Comparison of ENCODE assay signal across 27 cellular contexts in the genomic region with DNA sequence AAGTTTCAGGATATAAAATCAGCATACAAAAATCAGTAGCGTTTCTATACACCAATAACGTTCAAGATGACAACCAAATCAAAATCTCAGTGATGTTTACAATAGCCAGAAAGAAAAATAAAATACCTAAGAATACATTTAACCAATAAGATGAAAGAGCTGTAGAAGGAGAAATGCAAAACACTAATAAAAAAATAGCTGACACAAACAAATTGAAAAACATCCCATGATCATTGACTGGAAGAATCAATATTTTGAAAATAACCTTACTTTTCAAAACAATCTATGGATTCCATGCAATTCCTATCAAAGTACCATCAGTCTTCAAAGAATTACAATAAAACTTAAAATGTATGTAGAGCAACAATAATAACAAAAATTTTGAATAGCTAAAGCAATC.
"Had no signal": no experiment of that assay in that cellular context is flagged by ENCODE, and none has a peak within 500 bp of the region (broad histone marks: within the 10 kb centered on the region; RNA-seq: fewer than 3 reads in every experiment).

No MANE protein-coding gene starts in this region.

- H3K36me3 ChIP-seq: stomach, suprapubic skin, thoracic aorta, thyroid gland, tibial artery, tibial nerve, transverse colon, upper lobe of left lung, upper lobe of right lung, uterus, vagina had no signal

- H3K27ac ChIP-seq: stomach, suprapubic skin, testis, thoracic aorta, thyroid gland, tibial artery, tibial nerve, transverse colon, upper lobe of left lung, upper lobe of right lung, uterus, vagina had no signal

- FAIRE-seq: urothelium cell line had no signal

- DNase-seq: stimulated activated CD4-positive, alpha-beta T cell treated with anti-CD3 and anti-CD28 coated beads, Interleukin-2, amount 100 ng/mL, for 48 hours; stimulated activated CD4-positive, alpha-beta T cell treated with anti-CD3 and anti-CD28 coated beads, Interleukin-4, amount 100 ng/mL, for 1 hour; stimulated activated CD4-positive, alpha-beta T cell treated with anti-CD3 and anti-CD28 coated beads, Interleukin-4, amount 100 ng/mL, for 24 hours; stimulated activated CD4-positive, alpha-beta T cell treated with anti-CD3 and anti-CD28 coated beads, Interleukin-4, amount 100 ng/mL, for 4 hours; stimulated activated CD8-positive, alpha-beta memory T cell treated with anti-CD3 and anti-CD28 coated beads, Interleukin-4, amount 100 ng/mL, for 48 hours; stimulated activated naive B cell treated with anti-CD40 and anti-IgM and Interleukin-4, amounts not matched to agents 10 μg/mL and 1 μg/mL and 100 μg/mL, for 72 hours; stimulated activated naive CD4-positive, alpha-beta T cell; stimulated activated naive CD4-positive, alpha-beta T cell treated with Interleukin-2 at 50 U/mL for 16 hours; stimulated activated naive CD8-positive, alpha-beta T cell treated with anti-CD3 and anti-CD28 coated beads, Interleukin-15, amount 100 ng/mL, for 72 hours; stimulated activated naive CD8-positive, alpha-beta T cell treated with anti-CD3 and anti-CD28 coated beads, Interleukin-15, Interleukin-2, amounts not matched to agents 100 U/mL and 50 U/mL, for 24 hours; stomach; substantia nigra; testis; thyroid gland; tibial artery; transverse colon; trophoblast cell; upper lobe of left lung; upper lobe of right lung; uterus had no signal

- H3K4me3 ChIP-seq: stomach, suprapubic skin, testis, thoracic aorta, thyroid gland, tibial artery, tibial nerve, transverse colon, upper lobe of left lung, upper lobe of right lung, uterus, vagina had no signal

- H3K9me3 ChIP-seq: stomach, testis, thyroid gland, upper lobe of left lung, upper lobe of right lung, uterus, vagina had no signal

- ATAC-seq: stimulated activated effector memory CD8-positive, alpha-beta T cell treated with anti-CD3 and anti-CD28 coated beads, Interleukin-12 subunit alpha, Interleukin-12 subunit beta, amount 100 ng/mL, for 72 hours; stimulated activated memory B cell treated with anti-CD40 and anti-IgM and Interleukin-4, amounts not matched to agents 10 μg/mL and 1 μg/mL and 100 μg/mL, for 72 hours; stimulated activated naive B cell treated with anti-CD40 and anti-IgM and Interleukin-4, amounts not matched to agents 10 μg/mL and 1 μg/mL and 100 μg/mL, for 72 hours; stimulated activated naive CD8-positive, alpha-beta T cell treated with anti-CD3 and anti-CD28 coated beads, Interleukin-15, amount 100 ng/mL, for 72 hours; stimulated activated naive CD8-positive, alpha-beta T cell treated with anti-CD3 and anti-CD28 coated beads, Interleukin-15, Interleukin-2, amounts not matched to agents 100 U/mL and 50 U/mL, for 24 hours; upper lobe of right lung had no signal

- H3K27me3 ChIP-seq: stomach, suprapubic skin, testis, thyroid gland, tibial artery, tibial nerve, transverse colon, upper lobe of left lung, upper lobe of right lung, uterus, vagina had no signal

- H3K4me1 ChIP-seq: suprapubic skin, testis, tibial artery, tibial nerve, transverse colon, upper lobe of left lung, upper lobe of right lung, uterus, vagina had no signal
